11 cellular contexts compared by ENCODE assay signal in the genomic region with DNA sequence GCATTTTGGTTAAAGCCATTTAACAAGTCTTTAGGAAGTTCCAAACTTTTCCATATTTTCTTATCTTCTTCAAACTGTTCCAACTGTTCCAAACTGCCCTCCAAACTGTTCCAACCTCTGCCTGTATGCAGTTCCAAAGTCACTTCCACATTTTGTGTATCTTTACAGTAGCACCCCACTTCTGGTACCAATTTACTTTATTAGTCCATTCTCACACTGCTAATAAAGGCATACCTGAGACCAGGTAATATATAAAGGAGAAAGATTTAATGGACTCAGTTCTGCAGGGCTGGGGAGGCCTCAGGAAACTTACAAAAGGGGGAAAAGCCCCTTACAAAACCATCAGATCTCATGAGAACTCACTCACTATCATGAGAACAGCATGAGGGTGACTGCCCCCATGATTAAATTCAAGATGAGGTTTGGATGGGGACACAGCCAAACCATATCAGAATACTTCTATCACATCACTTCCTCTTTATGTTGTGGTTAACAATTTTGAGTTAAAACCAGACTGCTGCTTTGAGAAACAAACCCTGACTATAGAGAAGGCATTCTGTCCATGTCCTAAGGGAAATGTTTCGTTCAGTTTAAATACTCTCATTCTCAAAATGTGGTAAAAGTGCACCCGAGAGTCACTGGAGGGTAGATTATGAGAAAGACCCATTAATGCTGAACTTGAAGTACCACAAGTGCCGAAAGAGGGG. TPM values are rescaled to one million over a fixed set of nuclear protein-coding genes. Genes with fewer than 3 reads are reported as not detected.
DNase-seq lines count a peak whose midpoint lies in the region; ATAC-seq and TF ChIP-seq lines count a peak whose summit lies in the region.
"Had no signal": no experiment of that assay in that cellular context is flagged by ENCODE, and none has a peak within 500 bp of the region (broad histone marks: within the 10 kb centered on the region; RNA-seq: fewer than 3 reads in every experiment).

No MANE protein-coding gene starts in this region.

- H3K4me3 ChIP-seq in lower lobe of right lung = no peak overlapping the region

- H3K27me3 ChIP-seq in lower lobe of right lung (ENCODE audit: low read depth) = no peaks in the 10 kb centered on the region

- H3K27ac ChIP-seq in lower lobe of right lung = peak overlapping the region; percentile 9

- ATAC-seq in GM18858 (IDR thresholded peaks at IDR 0.05; ENCODE audit: unreplicated experiment) = peak; percentile 86
- ATAC-seq in GM21717 (IDR thresholded peaks at IDR 0.05; ENCODE audit: unreplicated experiment) = peak; percentile 56
- peak; percentile 48 for ATAC-seq in HG03575 (IDR thresholded peaks at IDR 0.05; ENCODE audit: extremely low read depth, insufficient number of reproducible peaks, low FRiP score, unreplicated experiment)
- ATAC-seq in lower lobe of right lung = peak in 1 of 2 donors; percentile 28

- H3K4me1 ChIP-seq in lower lobe of right lung = no peaks in the 10 kb centered on the region

- H3K36me3 ChIP-seq in lower lobe of right lung = peaks cover 7% of the 10 kb centered on the region

- DNase-seq in lower lobe of right lung = no peak
- DNase-seq in SIG-M5 (lab: John Stamatoyannopoulos, UW) = no peak
- no peak for DNase-seq in NCI-H748 treated with DMSO at 0.1 percent for 48 hours (lab: John Stamatoyannopoulos, UW)
- DNase-seq in effector CD4-positive, alpha-beta T cell = no peak
- no peak for DNase-seq in epidermal melanocyte (ENCODE audit: insufficient read length, low spot score)
- DNase-seq: activated CD4-positive, alpha-beta T cell treated with anti-CD3 and anti-CD28 coated beads for 1 hour; naive B cell; NCI-H2029 had no signal

- H3K9me3 ChIP-seq in lower lobe of right lung = peaks cover 11% of the 10 kb centered on the region

- intact Hi-C loops in lower lobe of right lung (cut with DNase I) = no loop called here

- no peak for TF ChIP-seq CTCF in lower lobe of right lung (IDR thresholded peaks at IDR 0.05)

RNA-seq across cellular contexts. Expression of gene IL18R1, which starts 11.0 kb away (rescaled TPM):
- 27.5 TPM for total RNA-seq in lower lobe of right lung

RNA-seq across cellular contexts. Expression of gene IL1RL1, which starts 55.2 kb away (rescaled TPM):
- 69.6 TPM for total RNA-seq in lower lobe of right lung

RNA-seq across cellular contexts. Expression of gene IL18RAP, which starts 56.4 kb away (rescaled TPM):
- 6.8 TPM for total RNA-seq in lower lobe of right lung
